21 cellular contexts compared by ENCODE assay signal in the genomic region with DNA sequence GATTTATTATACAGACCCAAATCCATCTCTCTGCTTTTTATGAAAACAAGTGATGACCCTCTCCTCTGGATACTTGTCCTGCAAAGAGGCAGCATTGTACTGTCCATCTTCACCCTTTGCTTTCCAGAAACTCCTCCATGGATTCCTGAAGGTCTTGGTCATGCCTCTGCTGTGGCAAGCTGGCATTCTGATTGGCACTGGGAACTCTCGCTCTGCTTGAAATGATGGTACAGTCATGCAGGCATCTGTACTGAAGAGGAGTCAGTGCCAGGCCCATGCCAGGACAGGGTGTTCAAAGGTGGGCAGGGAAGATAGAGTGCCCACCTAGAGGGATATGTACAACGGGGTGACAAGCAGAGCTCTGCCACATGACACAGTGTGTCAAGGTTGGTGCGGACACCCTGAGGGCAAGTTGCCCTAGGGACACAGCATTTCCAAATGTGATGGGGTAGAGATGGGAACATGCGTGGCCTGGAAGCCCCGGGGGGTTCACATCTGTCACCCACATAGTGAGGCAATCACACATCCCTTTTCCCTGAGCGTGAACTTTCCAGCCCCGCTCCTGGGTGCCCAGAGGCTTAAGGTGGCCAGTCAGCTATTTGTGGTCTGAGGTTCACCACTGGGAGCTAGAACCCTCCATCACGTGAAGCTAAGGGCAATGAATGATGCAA.
"Had no signal": no experiment of that assay in that cellular context is flagged by ENCODE, and none has a peak within 500 bp of the region (broad histone marks: within the 10 kb centered on the region; RNA-seq: fewer than 3 reads in every experiment).

No MANE protein-coding gene starts in this region.

- DNase-seq: central memory CD4-positive, alpha-beta T cell; effector memory CD8-positive, alpha-beta T cell; esophagus squamous epithelium; foreskin fibroblast; glutamatergic neuron; immature natural killer cell; kidney; left colon; left ventricle myocardium superior; naive thymus-derived CD4-positive, alpha-beta T cell; nephron progenitor cell; stimulated activated CD4-positive, alpha-beta T cell treated with anti-CD3 and anti-CD28 coated beads, Interleukin-4, amount 100 ng/mL, for 1 hour; stimulated activated CD8-positive, alpha-beta memory T cell treated with anti-CD3 and anti-CD28 coated beads, Interleukin-4, amount 100 ng/mL, for 48 hours; stimulated activated naive B cell treated with anti-CD40 and anti-IgM and Interleukin-4, amounts not matched to agents 10 μg/mL and 1 μg/mL and 100 μg/mL, for 72 hours; stimulated activated naive CD8-positive, alpha-beta T cell treated with anti-CD3 and anti-CD28 coated beads, Interleukin-15, amount 100 ng/mL, for 72 hours; testis had no signal

- H3K4me3 ChIP-seq: esophagus squamous epithelium, gastroesophageal sphincter, lung, smooth muscle cell, testis, tibial nerve had no signal

- H3K9me3 Mint-ChIP-seq: effector memory CD8-positive, alpha-beta T cell; immature natural killer cell; nephron progenitor cell; stimulated activated naive B cell treated with anti-CD40 and anti-IgM and Interleukin-4, amounts not matched to agents 10 μg/mL and 1 μg/mL and 100 μg/mL, for 72 hours; stimulated activated naive CD8-positive, alpha-beta T cell treated with anti-CD3 and anti-CD28 coated beads, Interleukin-15, amount 100 ng/mL, for 72 hours had no signal

- H3K27ac Mint-ChIP-seq: effector memory CD8-positive, alpha-beta T cell; immature natural killer cell; naive thymus-derived CD4-positive, alpha-beta T cell; nephron progenitor cell; stimulated activated naive B cell treated with anti-CD40 and anti-IgM and Interleukin-4, amounts not matched to agents 10 μg/mL and 1 μg/mL and 100 μg/mL, for 72 hours; stimulated activated naive CD8-positive, alpha-beta T cell treated with anti-CD3 and anti-CD28 coated beads, Interleukin-15, amount 100 ng/mL, for 72 hours had no signal

- H3K27me3 ChIP-seq: testis, tibial nerve had no signal

- ATAC-seq: effector memory CD8-positive, alpha-beta T cell; gastroesophageal sphincter; left colon; left ventricle myocardium superior; right cardiac atrium; stimulated activated naive B cell treated with anti-CD40 and anti-IgM and Interleukin-4, amounts not matched to agents 10 μg/mL and 1 μg/mL and 100 μg/mL, for 72 hours; stimulated activated naive CD8-positive, alpha-beta T cell treated with anti-CD3 and anti-CD28 coated beads, Interleukin-15, amount 100 ng/mL, for 72 hours had no signal

- H3K4me2 ChIP-seq: smooth muscle cell had no signal

- H3K27ac ChIP-seq: esophagus squamous epithelium, gastroesophageal sphincter, testis, tibial nerve had no signal

- H3K36me3 Mint-ChIP-seq: immature natural killer cell; naive thymus-derived CD4-positive, alpha-beta T cell; stimulated activated naive B cell treated with anti-CD40 and anti-IgM and Interleukin-4, amounts not matched to agents 10 μg/mL and 1 μg/mL and 100 μg/mL, for 72 hours had no signal

- H3K4me3 Mint-ChIP-seq: effector memory CD8-positive, alpha-beta T cell; immature natural killer cell; naive thymus-derived CD4-positive, alpha-beta T cell; nephron progenitor cell; stimulated activated naive B cell treated with anti-CD40 and anti-IgM and Interleukin-4, amounts not matched to agents 10 μg/mL and 1 μg/mL and 100 μg/mL, for 72 hours; stimulated activated naive CD8-positive, alpha-beta T cell treated with anti-CD3 and anti-CD28 coated beads, Interleukin-15, amount 100 ng/mL, for 72 hours had no signal

- H3K36me3 ChIP-seq: esophagus squamous epithelium, gastroesophageal sphincter, tibial nerve had no signal

- H3K4me1 ChIP-seq: esophagus squamous epithelium, gastroesophageal sphincter, testis, tibial nerve had no signal

- H3K4me1 Mint-ChIP-seq: immature natural killer cell; naive thymus-derived CD4-positive, alpha-beta T cell; nephron progenitor cell; stimulated activated naive B cell treated with anti-CD40 and anti-IgM and Interleukin-4, amounts not matched to agents 10 μg/mL and 1 μg/mL and 100 μg/mL, for 72 hours; stimulated activated naive CD8-positive, alpha-beta T cell treated with anti-CD3 and anti-CD28 coated beads, Interleukin-15, amount 100 ng/mL, for 72 hours had no signal

- H3K9me3 ChIP-seq: esophagus squamous epithelium, gastroesophageal sphincter, testis, tibial nerve had no signal
